27 cellular contexts compared by ENCODE assay signal in the genomic region with DNA sequence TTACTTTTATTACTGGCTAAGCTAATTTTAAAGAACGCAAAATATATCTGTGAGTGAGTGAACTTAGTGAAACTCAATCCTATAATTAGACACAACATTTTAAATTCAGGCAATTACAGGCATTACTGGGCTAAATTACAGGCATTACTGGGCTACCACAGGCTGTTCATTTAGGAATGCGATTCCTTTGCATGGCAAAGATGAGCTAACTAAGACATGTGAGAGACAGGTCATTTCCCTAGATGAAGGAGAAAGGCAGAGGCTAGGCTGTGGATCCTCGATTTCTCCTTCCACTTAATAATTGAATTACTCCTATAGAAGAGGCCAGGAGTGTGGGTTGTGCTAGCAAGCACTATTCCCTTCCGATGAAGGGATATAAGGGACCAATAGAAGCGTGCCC.
"Had no signal": no experiment of that assay in that cellular context is flagged by ENCODE, and none has a peak within 500 bp of the region (broad histone marks: within the 10 kb centered on the region; RNA-seq: fewer than 3 reads in every experiment).

No MANE protein-coding gene starts in this region.

- H3K36me3 Mint-ChIP-seq: activated naive CD8-positive, alpha-beta T cell had no signal

- H3K27ac ChIP-seq: brain microvascular endothelial cell, esophagus muscularis mucosa, foreskin keratinocyte, gastrocnemius medialis, heart right ventricle had no signal

- DNase-seq: activated CD4-positive, alpha-beta memory T cell treated with anti-CD3 and anti-CD28 coated beads, Interleukin-2, amount 10 ng/mL, durations not matched to agents 7 days and 5 days; activated CD4-positive, alpha-beta T cell treated with anti-CD3 and anti-CD28 coated beads for 1 hour; activated CD4-positive, alpha-beta T cell treated with anti-CD3 and anti-CD28 coated beads for 4 hours; activated CD4-positive, alpha-beta T cell treated with anti-CD3 and anti-CD28 coated beads, Interleukin-2, amount 10 ng/mL, durations not matched to agents 7 days and 5 days; activated CD4-positive, alpha-beta T cell treated with anti-CD3 and anti-CD28 coated beads, Interleukin-2, amount 50 U/mL, for 4 hours; activated CD8-positive, alpha-beta memory T cell treated with anti-CD3 and anti-CD28 coated beads, Interleukin-2, amount 50 U/mL, for 48 hours; activated effector memory CD4-positive, alpha-beta T cell treated with Interleukin-2 at 50 U/mL for 16 hours; activated gamma-delta T cell treated with Interleukin-2 at 50 U/mL for 16 hours; activated naive CD4-positive, alpha-beta T cell treated with anti-CD3 and anti-CD28 coated beads, Interleukin-2, amount 50 U/mL, for 16 hours; activated naive CD4-positive, alpha-beta T cell treated with Interleukin-2 at 50 U/mL for 16 hours; activated T-cell treated with anti-CD3 and anti-CD28 coated beads for 4 hours; activated T-cell treated with anti-CD3 and anti-CD28 coated beads, Interleukin-2, amount 50 U/mL, for 4 hours; amniotic stem cell; anterior cingulate cortex; brain microvascular endothelial cell; cortex of kidney; dermis blood vessel endothelial cell; effector CD4-positive, alpha-beta T cell; effector memory CD8-positive, alpha-beta T cell; erythroblast; foreskin keratinocyte; gastrocnemius medialis; heart right ventricle; T-helper 2 cell had no signal

- H3K4me3 Mint-ChIP-seq: activated CD4-positive, alpha-beta memory T cell treated with anti-CD3 and anti-CD28 coated beads, Interleukin-2, amount 10 ng/mL, durations not matched to agents 7 days and 5 days; activated CD4-positive, alpha-beta T cell treated with anti-CD3 and anti-CD28 coated beads, Interleukin-2, amount 10 ng/mL, durations not matched to agents 7 days and 5 days; activated naive CD8-positive, alpha-beta T cell; activated T-cell treated with anti-CD3 and anti-CD28 coated beads, Interleukin-2, amount 50 U/mL, for 4 hours; activated T-helper 17 cell treated with anti-CD3 and anti-CD28 coated beads, Interleukin-2, amount 50 U/mL, for 72 hours; effector memory CD8-positive, alpha-beta T cell had no signal

- H3K27ac Mint-ChIP-seq: activated CD4-positive, alpha-beta memory T cell treated with anti-CD3 and anti-CD28 coated beads, Interleukin-2, amount 10 ng/mL, durations not matched to agents 7 days and 5 days; activated CD4-positive, alpha-beta T cell treated with anti-CD3 and anti-CD28 coated beads, Interleukin-2, amount 10 ng/mL, durations not matched to agents 7 days and 5 days; activated naive CD8-positive, alpha-beta T cell; activated T-helper 17 cell treated with anti-CD3 and anti-CD28 coated beads, Interleukin-2, amount 50 U/mL, for 72 hours; effector memory CD8-positive, alpha-beta T cell had no signal

- H3K27me3 Mint-ChIP-seq: activated CD4-positive, alpha-beta memory T cell treated with anti-CD3 and anti-CD28 coated beads, Interleukin-2, amount 10 ng/mL, durations not matched to agents 7 days and 5 days; activated CD4-positive, alpha-beta T cell treated with anti-CD3 and anti-CD28 coated beads, Interleukin-2, amount 10 ng/mL, durations not matched to agents 7 days and 5 days; activated naive CD8-positive, alpha-beta T cell; activated T-helper 17 cell treated with anti-CD3 and anti-CD28 coated beads, Interleukin-2, amount 50 U/mL, for 72 hours; effector memory CD8-positive, alpha-beta T cell had no signal

- ATAC-seq: activated T-cell treated with anti-CD3 and anti-CD28 coated beads, Interleukin-2, amount 50 U/mL, for 4 hours; activated T-helper 17 cell treated with anti-CD3 and anti-CD28 coated beads, Interleukin-2, amount 50 U/mL, for 72 hours; effector memory CD8-positive, alpha-beta T cell; foreskin keratinocyte; gastrocnemius medialis; heart right ventricle had no signal

- H3K4me1 Mint-ChIP-seq: activated CD4-positive, alpha-beta memory T cell treated with anti-CD3 and anti-CD28 coated beads, Interleukin-2, amount 10 ng/mL, durations not matched to agents 7 days and 5 days; activated CD4-positive, alpha-beta T cell treated with anti-CD3 and anti-CD28 coated beads, Interleukin-2, amount 10 ng/mL, durations not matched to agents 7 days and 5 days; activated T-helper 17 cell treated with anti-CD3 and anti-CD28 coated beads, Interleukin-2, amount 50 U/mL, for 72 hours had no signal
